ENCODE assay signal across 37 cellular contexts in the genomic region with DNA sequence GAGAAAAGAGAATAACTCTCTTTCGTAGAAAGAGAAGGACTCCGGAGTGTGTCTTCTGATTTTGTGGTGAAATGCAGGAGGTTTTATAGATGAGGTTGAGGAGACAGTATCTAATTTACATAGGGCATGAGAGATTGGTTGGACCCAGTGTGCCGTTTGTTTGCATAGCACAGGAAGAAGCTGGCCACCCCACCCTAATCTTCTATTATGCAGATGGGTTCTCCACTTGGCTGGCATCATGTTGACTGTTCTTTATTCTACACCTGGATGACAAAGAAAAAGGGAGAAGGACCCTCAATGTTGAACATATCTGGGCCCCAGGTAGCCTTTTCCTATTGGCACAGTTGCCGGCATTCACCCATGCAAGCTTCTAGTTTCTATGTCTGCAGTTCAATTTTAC. TPM values are rescaled to one million over a fixed set of nuclear protein-coding genes. Genes with fewer than 3 reads are reported as not detected.
"Had no signal": no experiment of that assay in that cellular context is flagged by ENCODE, and none has a peak within 500 bp of the region (broad histone marks: within the 10 kb centered on the region; RNA-seq: fewer than 3 reads in every experiment).

No MANE protein-coding gene starts in this region.

- H3K9me3 ChIP-seq: ascending aorta, colonic mucosa, gastroesophageal sphincter, pancreas, prostate gland, sigmoid colon, stomach, thyroid gland, upper lobe of right lung had no signal

- H3K27ac ChIP-seq: ascending aorta, cardiac muscle cell, colonic mucosa, gastroesophageal sphincter, hepatocyte, pancreas, prostate gland, sigmoid colon, stomach, thyroid gland, upper lobe of right lung, VCaP had no signal

- H3K36me3 Mint-ChIP-seq: activated CD4-positive, alpha-beta memory T cell treated with anti-CD3 and anti-CD28 coated beads for 36 hours; activated naive CD4-positive, alpha-beta T cell treated with anti-CD3 and anti-CD28 coated beads, Interleukin-2, amount 10 ng/mL, durations not matched to agents 7 days and 5 days; activated naive CD8-positive, alpha-beta T cell treated with anti-CD3 and anti-CD28 coated beads, Interleukin-2, amount 10 ng/mL, durations not matched to agents 7 days and 5 days; brain; naive thymus-derived CD4-positive, alpha-beta T cell; stimulated activated memory B cell treated with anti-CD40 and anti-IgM and Interleukin-4, amounts not matched to agents 10 μg/mL and 1 μg/mL and 100 μg/mL, for 72 hours had no signal

- H3K27me3 Mint-ChIP-seq: activated CD4-positive, alpha-beta T cell treated with anti-CD3 and anti-CD28 coated beads, Interleukin-2, amount 10 ng/mL, durations not matched to agents 24 days and 14 days; activated naive CD4-positive, alpha-beta T cell treated with anti-CD3 and anti-CD28 coated beads, Interleukin-2, amount 10 ng/mL, durations not matched to agents 7 days and 5 days; activated naive CD8-positive, alpha-beta T cell treated with anti-CD3 and anti-CD28 coated beads, Interleukin-2, amount 10 ng/mL, durations not matched to agents 7 days and 5 days; brain; stimulated activated memory B cell treated with anti-CD40 and anti-IgM and Interleukin-4, amounts not matched to agents 10 μg/mL and 1 μg/mL and 100 μg/mL, for 72 hours had no signal

- H3K27ac Mint-ChIP-seq: activated CD4-positive, alpha-beta memory T cell treated with anti-CD3 and anti-CD28 coated beads for 36 hours; activated CD4-positive, alpha-beta T cell treated with anti-CD3 and anti-CD28 coated beads, Interleukin-2, amount 10 ng/mL, durations not matched to agents 24 days and 14 days; activated naive CD4-positive, alpha-beta T cell treated with anti-CD3 and anti-CD28 coated beads, Interleukin-2, amount 10 ng/mL, durations not matched to agents 7 days and 5 days; activated naive CD8-positive, alpha-beta T cell treated with anti-CD3 and anti-CD28 coated beads, Interleukin-2, amount 10 ng/mL, durations not matched to agents 7 days and 5 days; brain; naive thymus-derived CD4-positive, alpha-beta T cell; stimulated activated memory B cell treated with anti-CD40 and anti-IgM and Interleukin-4, amounts not matched to agents 10 μg/mL and 1 μg/mL and 100 μg/mL, for 72 hours had no signal

- H3K27me3 ChIP-seq: ascending aorta, cardiac muscle cell, colonic mucosa, gastroesophageal sphincter, hepatocyte, pancreas, sigmoid colon, stomach, thyroid gland, upper lobe of right lung had no signal

- H3K36me3 ChIP-seq: ascending aorta, cardiac muscle cell, colonic mucosa, gastroesophageal sphincter, pancreas, prostate gland, sigmoid colon, stomach, thyroid gland, upper lobe of right lung had no signal

- H3K4me1 ChIP-seq: ascending aorta, colonic mucosa, gastroesophageal sphincter, pancreas, prostate gland, sigmoid colon, stomach, thyroid gland, upper lobe of right lung had no signal

- DNase-seq: activated CD4-positive, alpha-beta memory T cell treated with anti-CD3 and anti-CD28 coated beads for 36 hours; activated CD4-positive, alpha-beta T cell treated with anti-CD3 and anti-CD28 coated beads, Interleukin-2, amount 10 ng/mL, durations not matched to agents 24 days and 14 days; activated CD4-positive, CD25-positive, alpha-beta regulatory T cell treated with anti-CD3 and anti-CD28 coated beads, Interleukin-2, amount 50 U/mL, for 72 hours; activated CD8-positive, alpha-beta memory T cell treated with anti-CD3 and anti-CD28 coated beads, Interleukin-2, amount 50 U/mL, for 4 hours; activated gamma-delta T cell; activated naive CD4-positive, alpha-beta T cell treated with anti-CD3 and anti-CD28 coated beads, Interleukin-2, amount 10 ng/mL, durations not matched to agents 7 days and 5 days; activated naive CD8-positive, alpha-beta T cell treated with anti-CD3 and anti-CD28 coated beads, Interleukin-2, amount 10 ng/mL, durations not matched to agents 7 days and 5 days; activated T-cell treated with anti-CD3 and anti-CD28 coated beads, Interleukin-2, amount 50 U/mL, for 1 hour; cerebellar nuclear complex; colonic mucosa; effector CD8-positive, alpha-beta T cell; left cardiac atrium; left ventricle myocardium superior; mammary epithelial cell; naive thymus-derived CD4-positive, alpha-beta T cell; nucleus accumbens; pancreas; sigmoid colon; small intestine; stimulated activated CD4-positive, alpha-beta T cell treated with anti-CD3 and anti-CD28 coated beads, Interleukin-4, amount 100 ng/mL, for 24 hours; stomach; thyroid gland; upper lobe of right lung had no signal

- H3K4me1 Mint-ChIP-seq: activated CD4-positive, alpha-beta T cell treated with anti-CD3 and anti-CD28 coated beads, Interleukin-2, amount 10 ng/mL, durations not matched to agents 24 days and 14 days; activated naive CD4-positive, alpha-beta T cell treated with anti-CD3 and anti-CD28 coated beads, Interleukin-2, amount 10 ng/mL, durations not matched to agents 7 days and 5 days; activated naive CD8-positive, alpha-beta T cell treated with anti-CD3 and anti-CD28 coated beads, Interleukin-2, amount 10 ng/mL, durations not matched to agents 7 days and 5 days; brain; naive thymus-derived CD4-positive, alpha-beta T cell; stimulated activated memory B cell treated with anti-CD40 and anti-IgM and Interleukin-4, amounts not matched to agents 10 μg/mL and 1 μg/mL and 100 μg/mL, for 72 hours had no signal

- FAIRE-seq: keratinocyte, pancreas, small intestine, TTC549 had no signal

- H3K9me3 Mint-ChIP-seq: activated CD4-positive, alpha-beta memory T cell treated with anti-CD3 and anti-CD28 coated beads for 36 hours; activated CD4-positive, alpha-beta T cell treated with anti-CD3 and anti-CD28 coated beads, Interleukin-2, amount 10 ng/mL, durations not matched to agents 24 days and 14 days; activated naive CD4-positive, alpha-beta T cell treated with anti-CD3 and anti-CD28 coated beads, Interleukin-2, amount 10 ng/mL, durations not matched to agents 7 days and 5 days; activated naive CD8-positive, alpha-beta T cell treated with anti-CD3 and anti-CD28 coated beads, Interleukin-2, amount 10 ng/mL, durations not matched to agents 7 days and 5 days; stimulated activated memory B cell treated with anti-CD40 and anti-IgM and Interleukin-4, amounts not matched to agents 10 μg/mL and 1 μg/mL and 100 μg/mL, for 72 hours had no signal

- H3K4me3 Mint-ChIP-seq: activated CD4-positive, alpha-beta memory T cell treated with anti-CD3 and anti-CD28 coated beads for 36 hours; activated CD4-positive, alpha-beta T cell treated with anti-CD3 and anti-CD28 coated beads, Interleukin-2, amount 10 ng/mL, durations not matched to agents 24 days and 14 days; activated naive CD4-positive, alpha-beta T cell treated with anti-CD3 and anti-CD28 coated beads, Interleukin-2, amount 10 ng/mL, durations not matched to agents 7 days and 5 days; activated naive CD8-positive, alpha-beta T cell treated with anti-CD3 and anti-CD28 coated beads, Interleukin-2, amount 10 ng/mL, durations not matched to agents 7 days and 5 days; brain; naive thymus-derived CD4-positive, alpha-beta T cell; stimulated activated memory B cell treated with anti-CD40 and anti-IgM and Interleukin-4, amounts not matched to agents 10 μg/mL and 1 μg/mL and 100 μg/mL, for 72 hours had no signal

- H3K4me3 ChIP-seq: ascending aorta, cardiac muscle cell, colonic mucosa, gastroesophageal sphincter, hepatocyte, pancreas, prostate gland, sigmoid colon, stomach, thyroid gland, upper lobe of right lung had no signal

RNA-seq across cellular contexts. Expression of a gene that starts 23.2 kb away (rescaled TPM):
- total RNA-seq: activated CD4-positive, alpha-beta memory T cell treated with anti-CD3 and anti-CD28 coated beads for 36 hours; activated CD4-positive, alpha-beta T cell treated with anti-CD3 and anti-CD28 coated beads, Interleukin-2, amount 10 ng/mL, durations not matched to agents 24 days and 14 days; activated CD8-positive, alpha-beta memory T cell treated with anti-CD3 and anti-CD28 coated beads for 36 hours; activated naive CD8-positive, alpha-beta T cell treated with anti-CD3 and anti-CD28 coated beads, Interleukin-2, amount 10 ng/mL, durations not matched to agents 7 days and 5 days; ascending aorta; cardiac muscle cell; colonic mucosa; dermis microvascular lymphatic vessel endothelial cell; epithelial cell of proximal tubule; gastroesophageal sphincter; hepatocyte; left cardiac atrium; left ventricle myocardium superior; mammary epithelial cell; naive thymus-derived CD4-positive, alpha-beta T cell; pancreas; prostate gland; stomach; T-helper 1 cell treated with Interleukin-12 subunit alpha and Interleukin-12 subunit beta and Interleukin-4 antibody, amounts not matched to agents 30 ng/mL and 1 ng/mL, for 36 hours; thyroid gland; upper lobe of right lung had no signal
- polyA plus RNA-seq: cardiac muscle cell; keratinocyte; mammary epithelial cell; naive thymus-derived CD4-positive, alpha-beta T cell; pancreas; sigmoid colon; small intestine; stomach had no signal
